ENCODE assay signal across 16 cellular contexts in the genomic region with DNA sequence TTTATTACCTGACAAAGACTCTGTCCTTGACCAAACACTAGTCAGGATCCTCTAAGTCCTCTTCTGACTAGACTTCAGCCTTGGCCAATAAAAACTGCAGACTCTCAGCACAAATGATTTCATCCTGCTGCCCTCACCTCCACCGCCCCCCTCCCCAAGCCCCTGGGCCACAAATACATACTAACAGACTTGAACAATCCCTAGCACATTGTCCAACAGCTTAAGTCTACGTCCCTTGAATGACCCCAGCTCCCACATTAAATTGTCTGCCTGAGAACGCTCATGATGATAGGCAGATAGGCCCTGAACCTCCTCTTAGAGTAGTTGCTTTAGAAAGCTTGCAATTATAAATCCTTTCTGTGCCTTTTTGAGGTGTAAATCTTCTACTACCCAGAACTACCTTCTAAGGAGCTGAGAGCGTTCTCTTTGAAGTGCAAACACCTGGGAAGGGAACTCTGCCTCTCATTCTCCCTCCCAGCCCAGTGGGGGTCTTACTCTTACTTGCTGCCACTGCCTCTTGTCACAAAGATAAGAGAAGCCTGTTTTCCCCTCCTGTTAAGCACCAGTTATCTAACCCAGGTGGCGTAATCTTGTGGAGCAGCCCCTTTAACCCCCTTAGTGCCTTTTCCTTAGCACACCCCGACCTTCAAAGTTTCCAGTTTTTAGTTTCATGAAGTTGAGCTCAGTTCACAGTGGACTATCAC.
A peak's percentile ranks its signal among the peaks of the same experiment; 100 is the strongest.
DNase-seq lines count a peak whose midpoint lies in the region; ATAC-seq and TF ChIP-seq lines count a peak whose summit lies in the region.
"Had no signal": no experiment of that assay in that cellular context is flagged by ENCODE, and none has a peak within 500 bp of the region (broad histone marks: within the 10 kb centered on the region; RNA-seq: fewer than 3 reads in every experiment).

No MANE protein-coding gene starts in this region.

- no peak overlapping the region for H3K4me2 ChIP-seq in neuronal stem cell (ENCODE audit: insufficient read depth, low read length, poor library complexity, severe bottlenecking)

- H3K4me3 ChIP-seq in WERI-Rb-1 (ENCODE audit: low read depth, low read length): no peak overlapping the region
- H3K4me3 ChIP-seq in neuronal stem cell (ENCODE audit: low read length in 2 of 2): no peak overlapping the region
- H3K4me3 ChIP-seq: K562 had no signal

- POLR2A ChIA-PET in activated CD8-positive, alpha-beta T cell treated with anti-CD3 and anti-CD28 coated beads, Interleukin-2, amount 10 ng/mL, durations not matched to agents 7 days and 5 days (lab: Charles Lee): no interaction called here

- no peak overlapping the region for H2AK5ac ChIP-seq in neuronal stem cell (ENCODE audit: low read depth, low read length)

- H3K14ac ChIP-seq in neuronal stem cell (ENCODE audit: low read length): no peak overlapping the region

- H3K9me3 Mint-ChIP-seq in activated CD8-positive, alpha-beta T cell treated with anti-CD3 and anti-CD28 coated beads, Interleukin-2, amount 10 ng/mL, durations not matched to agents 7 days and 5 days (ENCODE audit: insufficient read depth): peaks cover 11% of the 10 kb centered on the region

- no peak for ATAC-seq in activated CD8-positive, alpha-beta T cell treated with anti-CD3 and anti-CD28 coated beads, Interleukin-2, amount 10 ng/mL, durations not matched to agents 7 days and 5 days
- ATAC-seq: K562 had no signal

- H3K4me1 ChIP-seq in neuronal stem cell (ENCODE audit: control insufficient read depth in 2 of 2, insufficient read depth in 1 of 2, low read depth in 1 of 2, low read length in 2 of 2): peaks cover 0 to 1% of the 10 kb centered on the region in 2 donors

- H3K36me3 Mint-ChIP-seq in activated CD8-positive, alpha-beta T cell treated with anti-CD3 and anti-CD28 coated beads, Interleukin-2, amount 10 ng/mL, durations not matched to agents 7 days and 5 days (ENCODE audit: low read depth): no peaks in the 10 kb centered on the region
- H3K36me3 Mint-ChIP-seq: CD4-positive, alpha-beta memory T cell had no signal

- no peak overlapping the region for H3K23ac ChIP-seq in neuronal stem cell (ENCODE audit: low read depth, low read length, poor library complexity)

- CTCF ChIA-PET in activated CD8-positive, alpha-beta T cell treated with anti-CD3 and anti-CD28 coated beads, Interleukin-2, amount 10 ng/mL, durations not matched to agents 7 days and 5 days (lab: Charles Lee): no interaction called here

- H3K4ac ChIP-seq in neuronal stem cell (ENCODE audit: low read length): no peak overlapping the region

- H3K36me3 ChIP-seq in WERI-Rb-1 (no peaks in the 10 kb centered on the region), neuronal stem cell (replicated peaks in 1 of 2; ENCODE audit: control insufficient read depth in 2 of 2, insufficient read depth in 2 of 2, low read length in 2 of 2) (no peaks in the 10 kb centered on the region)

- no peak overlapping the region for H3K9ac ChIP-seq in neuronal stem cell (ENCODE audit: low read depth, low read length, poor library complexity)

- H3K9me3 ChIP-seq in WERI-Rb-1 (ENCODE audit: severe bottlenecking) (no peaks in the 10 kb centered on the region), neuronal stem cell (replicated peaks in 1 of 2; ENCODE audit: control insufficient read depth in 2 of 2, insufficient read depth in 1 of 2, low read depth in 1 of 2, low read length in 2 of 2) (no peaks in the 10 kb centered on the region)

- WGBS in neuronal stem cell (ENCODE audit: extremely low coverage in 2 of 2, insufficient read length in 2 of 2, insufficient replicate concordance in 1 of 2), 2 donors: no CpG with 5 or more reads among the region's 6 CpGs

- H2BK120ac ChIP-seq in neuronal stem cell (ENCODE audit: low read depth, low read length): no peak overlapping the region

- H3K4me3 Mint-ChIP-seq in activated CD8-positive, alpha-beta T cell treated with anti-CD3 and anti-CD28 coated beads, Interleukin-2, amount 10 ng/mL, durations not matched to agents 7 days and 5 days: no peak overlapping the region
- H3K4me3 Mint-ChIP-seq: CD4-positive, alpha-beta memory T cell had no signal

- H4K91ac ChIP-seq in neuronal stem cell (ENCODE audit: low read depth, low read length, poor library complexity): no peak overlapping the region

- no peak overlapping the region for H2BK15ac ChIP-seq in neuronal stem cell (ENCODE audit: low read length)

- H3K27me3 ChIP-seq in WERI-Rb-1 (ENCODE audit: insufficient read depth, low read depth, severe bottlenecking): no peaks in the 10 kb centered on the region
- H3K27me3 ChIP-seq in neuronal stem cell (ENCODE audit: control insufficient read depth in 3 of 3, insufficient read depth in 3 of 3, low read depth in 1 of 3, low read length in 3 of 3): no peaks in the 10 kb centered on the region

- H3K27me3 Mint-ChIP-seq in activated CD8-positive, alpha-beta T cell treated with anti-CD3 and anti-CD28 coated beads, Interleukin-2, amount 10 ng/mL, durations not matched to agents 7 days and 5 days (ENCODE audit: low read depth): no peaks in the 10 kb centered on the region
- H3K27me3 Mint-ChIP-seq: CD4-positive, alpha-beta memory T cell had no signal

- TF ChIP-seq CTCF in WERI-Rb-1 (IDR thresholded peaks at IDR 0.05; ENCODE audit: low read depth, low read length): no peak
- no peak for TF ChIP-seq CTCF in GM10266 (IDR thresholded peaks at IDR 0.05; ENCODE audit: control insufficient read depth, insufficient read depth, low read depth, missing control alignments)

- no peak overlapping the region for H2BK12ac ChIP-seq in neuronal stem cell (ENCODE audit: low read length)

- H3K27ac ChIP-seq in WERI-Rb-1 (peak overlapping the region; percentile 33), neuronal stem cell (replicated peaks; ENCODE audit: low read length) (no peak overlapping the region)

- DNase-seq in NCI-H2227 (lab: John Stamatoyannopoulos, UW; ENCODE audit: unreplicated experiment) (peak; percentile 52), WERI-Rb-1 (peak; percentile 41), iPS-NIHi7 (ENCODE audit: extremely low spot score) (peak; percentile 54), neuronal stem cell (ENCODE audit: low spot score) (peak; percentile 1), GM10266 (ENCODE audit: extremely low spot score) (no peak), AG08395 (ENCODE audit: low spot score) (no peak)
- DNase-seq in activated CD8-positive, alpha-beta T cell treated with anti-CD3 and anti-CD28 coated beads, Interleukin-2, amount 10 ng/mL, durations not matched to agents 7 days and 5 days: no peak
- DNase-seq: Calu3; CD4-positive, alpha-beta memory T cell; DMS53; HCEC 1CT; NCI-H1417; NCI-H187 treated with DMSO at 0.1 percent for 48 hours; NCI-H510A treated with DMSO at 0.1 percent for 48 hours; SHP77 treated with DMSO at 0.1 percent for 48 hours had no signal

- no peaks in the 10 kb centered on the region for H3K4me1 Mint-ChIP-seq in activated CD8-positive, alpha-beta T cell treated with anti-CD3 and anti-CD28 coated beads, Interleukin-2, amount 10 ng/mL, durations not matched to agents 7 days and 5 days (ENCODE audit: low read depth)
- H3K4me1 Mint-ChIP-seq: CD4-positive, alpha-beta memory T cell had no signal

- no peak overlapping the region for H4K8ac ChIP-seq in neuronal stem cell (ENCODE audit: low read depth, low read length)

- H3K27ac Mint-ChIP-seq in activated CD8-positive, alpha-beta T cell treated with anti-CD3 and anti-CD28 coated beads, Interleukin-2, amount 10 ng/mL, durations not matched to agents 7 days and 5 days: no peak overlapping the region
- H3K27ac Mint-ChIP-seq: CD4-positive, alpha-beta memory T cell had no signal

- H3K18ac ChIP-seq in neuronal stem cell (ENCODE audit: low read length): no peak overlapping the region

- peak overlapping the region; percentile 12 for H2AFZ ChIP-seq in neuronal stem cell (ENCODE audit: low read length)

- no peak overlapping the region for H2BK5ac ChIP-seq in neuronal stem cell (ENCODE audit: low read length)

- H3K79me1 ChIP-seq in neuronal stem cell (ENCODE audit: low read depth, low read length): no peaks in the 10 kb centered on the region

Comparison
In these comparisons a context has a peak if more than half of its experiments do, and no peak if none do; other contexts are left out.
1. DNase-seq: peak in NCI-H2227 (single experiment), WERI-Rb-1 (single experiment), iPS-NIHi7 (single experiment) and neuronal stem cell (single experiment); none in GM10266 (single experiment), AG08395 (single experiment) and activated CD8-positive, alpha-beta T cell treated with anti-CD3 and anti-CD28 coated beads, Interleukin-2, amount 10 ng/mL, durations not matched to agents 7 days and 5 days (single experiment).